ENCODE assay signal across 8 cellular contexts in the genomic region with DNA sequence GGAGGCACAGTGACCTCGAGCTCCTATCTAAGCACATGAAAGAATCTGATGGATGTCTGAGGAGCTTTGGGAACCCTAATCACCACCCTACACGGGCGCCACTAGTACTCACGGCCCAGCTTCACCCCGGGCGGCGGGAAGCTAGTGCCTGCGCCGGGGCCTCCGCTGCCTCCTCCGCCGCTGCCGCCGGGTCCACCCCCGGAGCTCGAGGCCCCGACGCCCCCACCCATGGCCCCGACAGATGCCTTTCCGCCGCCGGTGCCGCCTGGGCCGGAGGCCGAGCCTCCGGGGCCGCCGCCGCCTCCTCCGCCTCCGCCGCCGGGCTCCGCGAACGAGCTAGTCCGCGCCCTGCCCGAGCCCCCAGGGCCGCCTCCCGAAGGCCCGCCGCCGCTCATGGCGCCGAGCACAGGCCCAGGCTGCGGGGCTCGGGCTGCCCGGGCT. TPM values are rescaled to one million over a fixed set of nuclear protein-coding genes. Genes with fewer than 3 reads are reported as not detected.
A peak's percentile ranks its signal among the peaks of the same experiment; 100 is the strongest.
DNase-seq lines count a peak whose midpoint lies in the region; ATAC-seq and TF ChIP-seq lines count a peak whose summit lies in the region.

No MANE protein-coding gene starts in this region.

- no peak overlapping the region for H2AFZ ChIP-seq in OCI-LY3 (ENCODE audit: low read depth, low read length)

- H3K27ac Mint-ChIP-seq in effector memory CD8-positive, alpha-beta T cell, result peak overlapping the region; percentile 81 to 84
- H3K27ac Mint-ChIP-seq in natural killer cell treated with Interleukin-12 subunit alpha and Interleukin-12 subunit beta and Interleukin-15 and Interleukin-18, amount 100 ng/mL, for 72 hours, result peak overlapping the region; percentile 96 to 97

- peaks cover 58% of the 10 kb centered on the region for H3K36me3 Mint-ChIP-seq in effector memory CD8-positive, alpha-beta T cell (ENCODE audit: insufficient read depth)
- H3K36me3 Mint-ChIP-seq in natural killer cell treated with Interleukin-12 subunit alpha and Interleukin-12 subunit beta and Interleukin-15 and Interleukin-18, amount 100 ng/mL, for 72 hours, result peaks cover 6% of the 10 kb centered on the region

- no peaks in the 10 kb centered on the region for H3K9me3 ChIP-seq in OCI-LY3 (ENCODE audit: insufficient read depth, low read length)

- DNase-seq in activated naive CD4-positive, alpha-beta T cell treated with Interleukin-2 at 50 U/mL for 16 hours, result peak; percentile 48
- DNase-seq in activated naive CD4-positive, alpha-beta T cell treated with anti-CD3 and anti-CD28 coated beads, Interleukin-2, amount 50 U/mL, for 16 hours, result no peak
- peak in 2 of 3 experiments; percentile 33 to 40 for DNase-seq in effector memory CD8-positive, alpha-beta T cell
- DNase-seq in natural killer cell treated with Interleukin-12 subunit alpha and Interleukin-12 subunit beta and Interleukin-15 and Interleukin-18, amount 100 ng/mL, for 72 hours (ENCODE audit: low spot score), result peak; percentile 66
- DNase-seq in NCI-H2107 (lab: John Stamatoyannopoulos, UW) (no peak), mesenteric fat pad (ENCODE audit: low spot score) (no peak), GM20000 (ENCODE audit: low spot score) (no peak)

- H3K9me3 Mint-ChIP-seq in effector memory CD8-positive, alpha-beta T cell, result no peaks in the 10 kb centered on the region
- H3K9me3 Mint-ChIP-seq in natural killer cell treated with Interleukin-12 subunit alpha and Interleukin-12 subunit beta and Interleukin-15 and Interleukin-18, amount 100 ng/mL, for 72 hours, result no peaks in the 10 kb centered on the region

- no peaks in the 10 kb centered on the region for H3K27me3 ChIP-seq in OCI-LY3 (ENCODE audit: low read depth, low read length)

- H3K4me1 Mint-ChIP-seq in effector memory CD8-positive, alpha-beta T cell (ENCODE audit: low read depth in 2 of 2), result peaks cover 44 to 46% of the 10 kb centered on the region in 2 donors
- peaks cover 36 to 57% of the 10 kb centered on the region in 2 donors for H3K4me1 Mint-ChIP-seq in natural killer cell treated with Interleukin-12 subunit alpha and Interleukin-12 subunit beta and Interleukin-15 and Interleukin-18, amount 100 ng/mL, for 72 hours (ENCODE audit: low read depth in 2 of 2)

- H3K27me3 Mint-ChIP-seq in effector memory CD8-positive, alpha-beta T cell, result no peaks in the 10 kb centered on the region
- H3K27me3 Mint-ChIP-seq in natural killer cell treated with Interleukin-12 subunit alpha and Interleukin-12 subunit beta and Interleukin-15 and Interleukin-18, amount 100 ng/mL, for 72 hours, result no peaks in the 10 kb centered on the region

- no peaks in the 10 kb centered on the region for H4K20me1 ChIP-seq in OCI-LY3 (ENCODE audit: insufficient read depth, low read length)

- H3K4me3 Mint-ChIP-seq in effector memory CD8-positive, alpha-beta T cell, result peak overlapping the region; percentile 81 to 83
- H3K4me3 Mint-ChIP-seq in natural killer cell treated with Interleukin-12 subunit alpha and Interleukin-12 subunit beta and Interleukin-15 and Interleukin-18, amount 100 ng/mL, for 72 hours, result peak overlapping the region; percentile 92

- no peak for ATAC-seq in effector memory CD8-positive, alpha-beta T cell (replicated peaks)
- peak in 1 of 2 donors; percentile 1 for ATAC-seq in natural killer cell treated with Interleukin-12 subunit alpha and Interleukin-12 subunit beta and Interleukin-15 and Interleukin-18, amount 100 ng/mL, for 72 hours

- H3K27ac ChIP-seq in OCI-LY3 (ENCODE audit: low read length), result peak overlapping the region; percentile 33

- H3K9ac ChIP-seq in OCI-LY3 (ENCODE audit: low read length), result peak overlapping the region; percentile 86

- H3K4me2 ChIP-seq in OCI-LY3 (ENCODE audit: low read length), result peak overlapping the region; percentile 85

- H3K36me3 ChIP-seq in OCI-LY3 (replicated peaks; ENCODE audit: low read depth, low read length), result peaks cover 18% of the 10 kb centered on the region

- H3K4me3 ChIP-seq in OCI-LY3 (ENCODE audit: low read length), result peak overlapping the region; percentile 82

- TF ChIP-seq CTCF in OCI-LY3 (IDR thresholded peaks at IDR 0.05; ENCODE audit: low read depth, low read length) (no peak), GM20000 (IDR thresholded peaks at IDR 0.05; ENCODE audit: extremely low read depth, missing control alignments) (no peak)

- peaks cover 43% of the 10 kb centered on the region for H3K79me2 ChIP-seq in OCI-LY3 (ENCODE audit: low read length)

- peaks cover 27% of the 10 kb centered on the region for H3K4me1 ChIP-seq in OCI-LY3 (ENCODE audit: low read length)

RNA-seq across cellular contexts. Expression of gene GSK3A, which starts 0.3 kb away (rescaled TPM):
- total RNA-seq in natural killer cell treated with Interleukin-12 subunit alpha and Interleukin-12 subunit beta and Interleukin-15 and Interleukin-18, amount 100 ng/mL, for 72 hours, result 10 to 100 TPM; 51.1 to 52.8 TPM
- 36.0 TPM for total RNA-seq in mesenteric fat pad

RNA-seq across cellular contexts. Expression of gene ERF, which starts 12.8 kb away (rescaled TPM):
- 10 to 100 TPM; 29.5 to 47.8 TPM for total RNA-seq in natural killer cell treated with Interleukin-12 subunit alpha and Interleukin-12 subunit beta and Interleukin-15 and Interleukin-18, amount 100 ng/mL, for 72 hours
- 55.5 TPM for total RNA-seq in mesenteric fat pad

RNA-seq across cellular contexts. Expression of gene ZNF526, which starts 22.0 kb away (rescaled TPM):
- total RNA-seq in natural killer cell treated with Interleukin-12 subunit alpha and Interleukin-12 subunit beta and Interleukin-15 and Interleukin-18, amount 100 ng/mL, for 72 hours, result 10 to 100 TPM; 18.5 to 23.7 TPM
- 8.1 TPM for total RNA-seq in mesenteric fat pad

RNA-seq across cellular contexts. Expression of gene DEDD2, which starts 24.6 kb away (rescaled TPM):
- total RNA-seq in natural killer cell treated with Interleukin-12 subunit alpha and Interleukin-12 subunit beta and Interleukin-15 and Interleukin-18, amount 100 ng/mL, for 72 hours, result 10 to 100 TPM; 28.5 to 33.2 TPM
- total RNA-seq in mesenteric fat pad, result 12.4 TPM

RNA-seq across cellular contexts. Expression of gene CIC, which starts 27.0 kb away (rescaled TPM):
- total RNA-seq in natural killer cell treated with Interleukin-12 subunit alpha and Interleukin-12 subunit beta and Interleukin-15 and Interleukin-18, amount 100 ng/mL, for 72 hours, result 100 to 1,000 TPM; 110 to 115 TPM
- 57.9 TPM for total RNA-seq in mesenteric fat pad

Comparison
In these comparisons a context has a peak if more than half of its experiments do, and no peak if none do; other contexts are left out.
1. DNase-seq: peak in activated naive CD4-positive, alpha-beta T cell treated with Interleukin-2 at 50 U/mL for 16 hours (single experiment), effector memory CD8-positive, alpha-beta T cell (2 of 3) and natural killer cell treated with Interleukin-12 subunit alpha and Interleukin-12 subunit beta and Interleukin-15 and Interleukin-18, amount 100 ng/mL, for 72 hours (single experiment); none in activated naive CD4-positive, alpha-beta T cell treated with anti-CD3 and anti-CD28 coated beads, Interleukin-2, amount 50 U/mL, for 16 hours (single experiment), NCI-H2107 (single experiment), mesenteric fat pad (single experiment) and GM20000 (single experiment).